ENCODE assay signal across 1 cellular context in the genomic region with DNA sequence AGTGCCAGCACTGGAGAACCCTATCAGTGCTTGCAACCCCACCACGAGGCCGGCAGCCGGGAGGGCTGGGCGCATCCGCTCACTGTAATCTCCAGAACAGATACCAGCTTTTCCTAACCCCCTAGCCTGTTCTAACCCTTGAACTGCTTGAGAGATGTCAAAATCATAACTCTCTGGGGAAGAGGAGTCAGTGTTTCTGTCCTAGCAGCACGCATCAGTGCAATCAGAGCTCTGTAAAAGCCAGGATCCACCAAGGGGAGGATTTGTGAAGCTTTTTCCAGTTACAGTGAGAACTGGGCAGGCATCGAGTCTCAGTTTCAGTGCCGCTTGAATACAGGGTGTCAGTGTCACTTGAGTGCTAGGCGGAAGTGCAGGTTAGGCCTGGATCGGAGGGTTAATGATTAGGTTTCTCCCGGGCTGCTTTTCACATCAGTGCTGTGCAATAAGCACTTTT.
TF ChIP-seq lines count a peak whose summit lies in the region.

No MANE protein-coding gene starts in this region.

TF ChIP-seq in HepG2, 621 proteins besides CTCF, POLR2A, EP300 and RAD21 (continued from another document and continues in another):
- TF ChIP-seq, protein P1, sequence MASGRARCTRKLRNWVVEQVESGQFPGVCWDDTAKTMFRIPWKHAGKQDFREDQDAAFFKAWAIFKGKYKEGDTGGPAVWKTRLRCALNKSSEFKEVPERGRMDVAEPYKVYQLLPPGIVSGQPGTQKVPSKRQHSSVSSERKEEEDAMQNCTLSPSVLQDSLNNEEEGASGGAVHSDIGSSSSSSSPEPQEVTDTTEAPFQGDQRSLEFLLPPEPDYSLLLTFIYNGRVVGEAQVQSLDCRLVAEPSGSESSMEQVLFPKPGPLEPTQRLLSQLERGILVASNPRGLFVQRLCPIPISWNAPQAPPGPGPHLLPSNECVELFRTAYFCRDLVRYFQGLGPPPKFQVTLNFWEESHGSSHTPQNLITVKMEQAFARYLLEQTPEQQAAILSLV (CRISPR knock-in tag; IDR thresholded peaks at IDR 0.05; ENCODE audit: borderline replicate concordance), result 0 out of 2 replicates have a peak, but pooled peaks have one; percentile 32
- TF ChIP-seq MAFK (conservative IDR thresholded peaks at IDR 0.05 in 1 of 2, IDR thresholded peaks at IDR 0.05 in 1 of 2; ENCODE audit: low read length in 2 of 2) (no peak), PHF20 (CRISPR knock-in tag; IDR thresholded peaks at IDR 0.05) (peak; percentile 45), ZNF781 (CRISPR knock-in tag; IDR thresholded peaks at IDR 0.05; ENCODE audit: borderline replicate concordance, not compliant biosample characterization) (no peak), POLR2AphosphoS5 (IDR thresholded peaks at IDR 0.05; ENCODE audit: low read depth, low read length) (peak; percentile 48), ZNF674 (CRISPR knock-in tag; IDR thresholded peaks at IDR 0.05; ENCODE audit: low read depth) (no peak), MXI1 (IDR thresholded peaks at IDR 0.05; ENCODE audit: borderline replicate concordance, low read depth, low read length) (0 out of 3 replicates have a peak, but pooled peaks have one; percentile 9), MED1 (CRISPR knock-in tag; IDR thresholded peaks at IDR 0.05) (peak; percentile 58), ZMYM4 (CRISPR knock-in tag; IDR thresholded peaks at IDR 0.05) (peak; percentile 48), SRSF1 (optimal IDR thresholded peaks at IDR 0.05; ENCODE audit: low read depth, low read length) (no peak), ZBTB38 (CRISPR knock-in tag; IDR thresholded peaks at IDR 0.05) (peak; percentile 42; the same call in 1 of the 2 replicates), ZNF121 (CRISPR knock-in tag; IDR thresholded peaks at IDR 0.05) (peak; percentile 92), SMC3 (IDR thresholded peaks at IDR 0.05; ENCODE audit: low read length) (peak; percentile 4; the same call in 1 of the 2 replicates), TAF1 (CRISPR knock-in tag; IDR thresholded peaks at IDR 0.05) (peak; percentile 54), SAP130 (CRISPR knock-in tag; IDR thresholded peaks at IDR 0.05; ENCODE audit: low read depth) (peak; percentile 63), SALL1 (CRISPR knock-in tag; IDR thresholded peaks at IDR 0.05) (peak; percentile 34; the same call in 1 of the 2 replicates), ASH2L (IDR thresholded peaks at IDR 0.05; ENCODE audit: insufficient read length, low read depth, low read length) (peak; percentile 63), HDAC1 (CRISPR knock-in tag; IDR thresholded peaks at IDR 0.05) (0 out of 2 replicates have a peak, but pooled peaks have one; percentile 36), MIER2 (CRISPR knock-in tag; IDR thresholded peaks at IDR 0.05) (no peak), PHF21A (CRISPR knock-in tag; IDR thresholded peaks at IDR 0.05) (peak; percentile 52; the same call in 1 of the 2 replicates)
- TF ChIP-seq, protein P2, sequence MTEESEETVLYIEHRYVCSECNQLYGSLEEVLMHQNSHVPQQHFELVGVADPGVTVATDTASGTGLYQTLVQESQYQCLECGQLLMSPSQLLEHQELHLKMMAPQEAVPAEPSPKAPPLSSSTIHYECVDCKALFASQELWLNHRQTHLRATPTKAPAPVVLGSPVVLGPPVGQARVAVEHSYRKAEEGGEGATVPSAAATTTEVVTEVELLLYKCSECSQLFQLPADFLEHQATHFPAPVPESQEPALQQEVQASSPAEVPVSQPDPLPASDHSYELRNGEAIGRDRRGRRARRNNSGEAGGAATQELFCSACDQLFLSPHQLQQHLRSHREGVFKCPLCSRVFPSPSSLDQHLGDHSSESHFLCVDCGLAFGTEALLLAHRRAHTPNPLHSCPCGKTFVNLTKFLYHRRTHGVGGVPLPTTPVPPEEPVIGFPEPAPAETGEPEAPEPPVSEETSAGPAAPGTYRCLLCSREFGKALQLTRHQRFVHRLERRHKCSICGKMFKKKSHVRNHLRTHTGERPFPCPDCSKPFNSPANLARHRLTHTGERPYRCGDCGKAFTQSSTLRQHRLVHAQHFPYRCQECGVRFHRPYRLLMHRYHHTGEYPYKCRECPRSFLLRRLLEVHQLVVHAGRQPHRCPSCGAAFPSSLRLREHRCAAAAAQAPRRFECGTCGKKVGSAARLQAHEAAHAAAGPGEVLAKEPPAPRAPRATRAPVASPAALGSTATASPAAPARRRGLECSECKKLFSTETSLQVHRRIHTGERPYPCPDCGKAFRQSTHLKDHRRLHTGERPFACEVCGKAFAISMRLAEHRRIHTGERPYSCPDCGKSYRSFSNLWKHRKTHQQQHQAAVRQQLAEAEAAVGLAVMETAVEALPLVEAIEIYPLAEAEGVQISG (CRISPR knock-in tag; IDR thresholded peaks at IDR 0.05), result peak; percentile 36; the same call in 1 of the 2 replicates
- TF ChIP-seq, protein P3, sequence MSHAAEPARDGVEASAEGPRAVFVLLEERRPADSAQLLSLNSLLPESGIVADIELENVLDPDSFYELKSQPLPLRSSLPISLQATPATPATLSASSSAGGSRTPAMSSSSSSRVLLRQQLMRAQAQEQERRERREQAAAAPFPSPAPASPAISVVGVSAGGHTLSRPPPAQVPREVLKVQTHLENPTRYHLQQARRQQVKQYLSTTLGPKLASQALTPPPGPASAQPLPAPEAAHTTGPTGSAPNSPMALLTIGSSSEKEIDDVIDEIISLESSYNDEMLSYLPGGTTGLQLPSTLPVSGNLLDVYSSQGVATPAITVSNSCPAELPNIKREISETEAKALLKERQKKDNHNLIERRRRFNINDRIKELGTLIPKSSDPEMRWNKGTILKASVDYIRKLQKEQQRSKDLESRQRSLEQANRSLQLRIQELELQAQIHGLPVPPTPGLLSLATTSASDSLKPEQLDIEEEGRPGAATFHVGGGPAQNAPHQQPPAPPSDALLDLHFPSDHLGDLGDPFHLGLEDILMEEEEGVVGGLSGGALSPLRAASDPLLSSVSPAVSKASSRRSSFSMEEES (CRISPR knock-in tag; IDR thresholded peaks at IDR 0.05), result peak; percentile 52; the same call in 1 of the 2 replicates
- TF ChIP-seq, protein P4, sequence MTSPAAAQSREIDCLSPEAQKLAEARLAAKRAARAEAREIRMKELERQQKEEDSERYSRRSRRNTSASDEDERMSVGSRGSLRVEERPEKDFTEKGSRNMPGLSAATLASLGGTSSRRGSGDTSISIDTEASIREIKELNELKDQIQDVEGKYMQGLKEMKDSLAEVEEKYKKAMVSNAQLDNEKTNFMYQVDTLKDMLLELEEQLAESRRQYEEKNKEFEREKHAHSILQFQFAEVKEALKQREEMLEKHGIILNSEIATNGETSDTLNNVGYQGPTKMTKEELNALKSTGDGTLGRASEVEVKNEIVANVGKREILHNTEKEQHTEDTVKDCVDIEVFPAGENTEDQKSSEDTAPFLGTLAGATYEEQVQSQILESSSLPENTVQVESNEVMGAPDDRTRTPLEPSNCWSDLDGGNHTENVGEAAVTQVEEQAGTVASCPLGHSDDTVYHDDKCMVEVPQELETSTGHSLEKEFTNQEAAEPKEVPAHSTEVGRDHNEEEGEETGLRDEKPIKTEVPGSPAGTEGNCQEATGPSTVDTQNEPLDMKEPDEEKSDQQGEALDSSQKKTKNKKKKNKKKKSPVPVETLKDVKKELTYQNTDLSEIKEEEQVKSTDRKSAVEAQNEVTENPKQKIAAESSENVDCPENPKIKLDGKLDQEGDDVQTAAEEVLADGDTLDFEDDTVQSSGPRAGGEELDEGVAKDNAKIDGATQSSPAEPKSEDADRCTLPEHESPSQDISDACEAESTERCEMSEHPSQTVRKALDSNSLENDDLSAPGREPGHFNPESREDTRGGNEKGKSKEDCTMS (CRISPR knock-in tag; conservative IDR thresholded peaks at IDR 0.05), result no peak
- TF ChIP-seq, protein P5, sequence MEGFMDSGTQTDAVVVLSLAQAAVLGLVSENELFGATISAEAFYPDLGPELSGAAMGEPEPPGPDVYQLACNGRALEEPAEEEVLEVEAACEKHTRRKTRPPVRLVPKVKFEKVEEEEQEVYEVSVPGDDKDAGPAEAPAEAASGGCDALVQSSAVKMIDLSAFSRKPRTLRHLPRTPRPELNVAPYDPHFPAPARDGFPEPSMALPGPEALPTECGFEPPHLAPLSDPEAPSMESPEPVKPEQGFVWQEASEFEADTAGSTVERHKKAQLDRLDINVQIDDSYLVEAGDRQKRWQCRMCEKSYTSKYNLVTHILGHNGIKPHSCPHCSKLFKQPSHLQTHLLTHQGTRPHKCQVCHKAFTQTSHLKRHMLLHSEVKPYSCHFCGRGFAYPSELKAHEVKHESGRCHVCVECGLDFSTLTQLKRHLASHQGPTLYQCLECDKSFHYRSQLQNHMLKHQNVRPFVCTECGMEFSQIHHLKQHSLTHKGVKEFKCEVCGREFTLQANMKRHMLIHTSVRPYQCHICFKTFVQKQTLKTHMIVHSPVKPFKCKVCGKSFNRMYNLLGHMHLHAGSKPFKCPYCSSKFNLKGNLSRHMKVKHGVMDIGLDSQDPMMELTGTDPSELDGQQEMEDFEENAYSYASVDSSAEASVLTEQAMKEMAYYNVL (CRISPR knock-in tag; IDR thresholded peaks at IDR 0.05; ENCODE audit: borderline replicate concordance), result 0 out of 2 replicates have a peak, but pooled peaks have one; percentile 50
- TF ChIP-seq, protein P6, sequence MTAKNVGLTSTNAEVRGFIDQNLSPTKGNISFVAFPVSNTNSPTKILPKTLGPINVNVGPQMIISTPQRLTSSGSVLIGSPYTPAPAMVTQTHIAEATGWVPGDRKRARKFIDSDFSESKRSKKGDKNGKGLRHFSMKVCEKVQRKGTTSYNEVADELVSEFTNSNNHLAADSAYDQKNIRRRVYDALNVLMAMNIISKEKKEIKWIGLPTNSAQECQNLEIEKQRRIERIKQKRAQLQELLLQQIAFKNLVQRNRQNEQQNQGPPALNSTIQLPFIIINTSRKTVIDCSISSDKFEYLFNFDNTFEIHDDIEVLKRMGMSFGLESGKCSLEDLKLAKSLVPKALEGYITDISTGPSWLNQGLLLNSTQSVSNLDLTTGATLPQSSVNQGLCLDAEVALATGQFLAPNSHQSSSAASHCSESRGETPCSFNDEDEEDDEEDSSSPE (CRISPR knock-in tag; IDR thresholded peaks at IDR 0.05), result peak; percentile 25; the same call in 1 of the 2 replicates
- TF ChIP-seq, protein P7, sequence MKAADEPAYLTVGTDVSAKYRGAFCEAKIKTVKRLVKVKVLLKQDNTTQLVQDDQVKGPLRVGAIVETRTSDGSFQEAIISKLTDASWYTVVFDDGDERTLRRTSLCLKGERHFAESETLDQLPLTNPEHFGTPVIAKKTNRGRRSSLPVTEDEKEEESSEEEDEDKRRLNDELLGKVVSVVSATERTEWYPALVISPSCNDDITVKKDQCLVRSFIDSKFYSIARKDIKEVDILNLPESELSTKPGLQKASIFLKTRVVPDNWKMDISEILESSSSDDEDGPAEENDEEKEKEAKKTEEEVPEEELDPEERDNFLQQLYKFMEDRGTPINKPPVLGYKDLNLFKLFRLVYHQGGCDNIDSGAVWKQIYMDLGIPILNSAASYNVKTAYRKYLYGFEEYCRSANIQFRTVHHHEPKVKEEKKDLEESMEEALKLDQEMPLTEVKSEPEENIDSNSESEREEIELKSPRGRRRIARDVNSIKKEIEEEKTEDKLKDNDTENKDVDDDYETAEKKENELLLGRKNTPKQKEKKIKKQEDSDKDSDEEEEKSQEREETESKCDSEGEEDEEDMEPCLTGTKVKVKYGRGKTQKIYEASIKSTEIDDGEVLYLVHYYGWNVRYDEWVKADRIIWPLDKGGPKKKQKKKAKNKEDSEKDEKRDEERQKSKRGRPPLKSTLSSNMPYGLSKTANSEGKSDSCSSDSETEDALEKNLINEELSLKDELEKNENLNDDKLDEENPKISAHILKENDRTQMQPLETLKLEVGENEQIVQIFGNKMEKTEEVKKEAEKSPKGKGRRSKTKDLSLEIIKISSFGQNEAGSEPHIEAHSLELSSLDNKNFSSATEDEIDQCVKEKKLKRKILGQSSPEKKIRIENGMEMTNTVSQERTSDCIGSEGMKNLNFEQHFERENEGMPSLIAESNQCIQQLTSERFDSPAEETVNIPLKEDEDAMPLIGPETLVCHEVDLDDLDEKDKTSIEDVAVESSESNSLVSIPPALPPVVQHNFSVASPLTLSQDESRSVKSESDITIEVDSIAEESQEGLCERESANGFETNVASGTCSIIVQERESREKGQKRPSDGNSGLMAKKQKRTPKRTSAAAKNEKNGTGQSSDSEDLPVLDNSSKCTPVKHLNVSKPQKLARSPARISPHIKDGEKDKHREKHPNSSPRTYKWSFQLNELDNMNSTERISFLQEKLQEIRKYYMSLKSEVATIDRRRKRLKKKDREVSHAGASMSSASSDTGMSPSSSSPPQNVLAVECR (CRISPR knock-in tag; IDR thresholded peaks at IDR 0.05; ENCODE audit: borderline replicate concordance), result peak; percentile 52; the same call in 1 of the 2 replicates
- TF ChIP-seq, protein P8, sequence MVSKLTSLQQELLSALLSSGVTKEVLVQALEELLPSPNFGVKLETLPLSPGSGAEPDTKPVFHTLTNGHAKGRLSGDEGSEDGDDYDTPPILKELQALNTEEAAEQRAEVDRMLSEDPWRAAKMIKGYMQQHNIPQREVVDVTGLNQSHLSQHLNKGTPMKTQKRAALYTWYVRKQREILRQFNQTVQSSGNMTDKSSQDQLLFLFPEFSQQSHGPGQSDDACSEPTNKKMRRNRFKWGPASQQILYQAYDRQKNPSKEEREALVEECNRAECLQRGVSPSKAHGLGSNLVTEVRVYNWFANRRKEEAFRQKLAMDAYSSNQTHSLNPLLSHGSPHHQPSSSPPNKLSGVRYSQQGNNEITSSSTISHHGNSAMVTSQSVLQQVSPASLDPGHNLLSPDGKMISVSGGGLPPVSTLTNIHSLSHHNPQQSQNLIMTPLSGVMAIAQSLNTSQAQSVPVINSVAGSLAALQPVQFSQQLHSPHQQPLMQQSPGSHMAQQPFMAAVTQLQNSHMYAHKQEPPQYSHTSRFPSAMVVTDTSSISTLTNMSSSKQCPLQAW (CRISPR knock-in tag; IDR thresholded peaks at IDR 0.05), result peak; percentile 90
- TF ChIP-seq, protein P9, sequence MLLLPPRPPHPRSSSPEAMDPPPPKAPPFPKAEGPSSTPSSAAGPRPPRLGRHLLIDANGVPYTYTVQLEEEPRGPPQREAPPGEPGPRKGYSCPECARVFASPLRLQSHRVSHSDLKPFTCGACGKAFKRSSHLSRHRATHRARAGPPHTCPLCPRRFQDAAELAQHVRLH (CRISPR knock-in tag; IDR thresholded peaks at IDR 0.05; ENCODE audit: borderline replicate concordance, low read depth), result 0 out of 2 replicates have a peak, but pooled peaks have one; percentile 13
- TF ChIP-seq, protein P10, sequence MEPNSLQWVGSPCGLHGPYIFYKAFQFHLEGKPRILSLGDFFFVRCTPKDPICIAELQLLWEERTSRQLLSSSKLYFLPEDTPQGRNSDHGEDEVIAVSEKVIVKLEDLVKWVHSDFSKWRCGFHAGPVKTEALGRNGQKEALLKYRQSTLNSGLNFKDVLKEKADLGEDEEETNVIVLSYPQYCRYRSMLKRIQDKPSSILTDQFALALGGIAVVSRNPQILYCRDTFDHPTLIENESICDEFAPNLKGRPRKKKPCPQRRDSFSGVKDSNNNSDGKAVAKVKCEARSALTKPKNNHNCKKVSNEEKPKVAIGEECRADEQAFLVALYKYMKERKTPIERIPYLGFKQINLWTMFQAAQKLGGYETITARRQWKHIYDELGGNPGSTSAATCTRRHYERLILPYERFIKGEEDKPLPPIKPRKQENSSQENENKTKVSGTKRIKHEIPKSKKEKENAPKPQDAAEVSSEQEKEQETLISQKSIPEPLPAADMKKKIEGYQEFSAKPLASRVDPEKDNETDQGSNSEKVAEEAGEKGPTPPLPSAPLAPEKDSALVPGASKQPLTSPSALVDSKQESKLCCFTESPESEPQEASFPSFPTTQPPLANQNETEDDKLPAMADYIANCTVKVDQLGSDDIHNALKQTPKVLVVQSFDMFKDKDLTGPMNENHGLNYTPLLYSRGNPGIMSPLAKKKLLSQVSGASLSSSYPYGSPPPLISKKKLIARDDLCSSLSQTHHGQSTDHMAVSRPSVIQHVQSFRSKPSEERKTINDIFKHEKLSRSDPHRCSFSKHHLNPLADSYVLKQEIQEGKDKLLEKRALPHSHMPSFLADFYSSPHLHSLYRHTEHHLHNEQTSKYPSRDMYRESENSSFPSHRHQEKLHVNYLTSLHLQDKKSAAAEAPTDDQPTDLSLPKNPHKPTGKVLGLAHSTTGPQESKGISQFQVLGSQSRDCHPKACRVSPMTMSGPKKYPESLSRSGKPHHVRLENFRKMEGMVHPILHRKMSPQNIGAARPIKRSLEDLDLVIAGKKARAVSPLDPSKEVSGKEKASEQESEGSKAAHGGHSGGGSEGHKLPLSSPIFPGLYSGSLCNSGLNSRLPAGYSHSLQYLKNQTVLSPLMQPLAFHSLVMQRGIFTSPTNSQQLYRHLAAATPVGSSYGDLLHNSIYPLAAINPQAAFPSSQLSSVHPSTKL (CRISPR knock-in tag; IDR thresholded peaks at IDR 0.05), result peak; percentile 28; the same call in 1 of the 2 replicates
